Comparison of ENCODE assay signal across 1 cellular context in the genomic region with DNA sequence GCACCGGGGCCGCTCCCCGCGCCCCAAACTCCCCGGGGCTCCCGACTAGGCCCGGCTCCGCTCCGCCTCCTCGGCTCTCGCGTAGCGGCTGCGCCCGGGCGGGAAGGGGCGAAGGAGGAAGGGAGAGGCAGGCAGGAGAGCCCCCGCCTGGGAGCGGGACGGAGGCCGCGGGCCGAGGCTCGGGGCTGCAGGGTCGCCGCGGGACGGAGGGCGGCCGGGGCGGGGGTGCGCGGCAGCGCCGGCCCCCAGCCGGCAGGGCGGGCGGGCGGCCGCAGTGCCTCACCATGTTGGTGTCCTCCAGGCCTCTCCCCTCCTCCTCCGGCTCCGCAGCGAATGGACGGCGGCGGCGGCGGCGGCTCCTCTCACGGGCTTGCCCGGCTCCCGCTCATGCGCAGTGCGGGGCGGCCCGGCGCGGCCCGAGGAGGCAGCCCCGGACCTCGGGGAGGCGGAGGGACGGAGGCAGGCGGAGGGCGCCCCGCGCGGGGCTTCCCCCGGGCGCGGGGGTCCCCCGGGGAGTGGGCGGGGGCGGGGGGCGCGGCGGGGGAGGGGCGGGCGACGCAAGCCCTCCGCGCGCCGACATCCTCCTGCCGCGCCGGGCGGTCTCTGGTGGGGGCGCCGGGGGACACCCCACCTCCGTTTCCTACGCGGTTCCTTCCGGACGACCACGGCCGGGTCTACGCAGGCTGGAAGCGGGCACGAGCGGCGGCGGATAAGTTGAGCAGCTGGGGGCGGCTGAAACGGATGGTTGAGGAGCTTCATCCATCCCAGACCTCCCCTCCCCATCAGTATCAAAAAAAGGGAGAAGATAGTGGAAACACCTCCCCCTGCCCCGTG.
A peak's percentile ranks its signal among the peaks of the same experiment; 100 is the strongest.
TF ChIP-seq lines count a peak whose summit lies in the region.

Gene DCUN1D1 (minus strand): TSS at position 335 of the 834 bp plus-strand sequence. CDS start 49 bp downstream, at position 286.

TF ChIP-seq in HEK293, 187 proteins besides CTCF, POLR2A, EP300 and RAD21 (continued from another document):
- TF ChIP-seq ZSCAN4 (tag by site-specific recombination; IDR thresholded peaks at IDR 0.05) (no peak), ZBTB7A (tag by site-specific recombination; IDR thresholded peaks at IDR 0.05; ENCODE audit: low read depth) (no peak), ZFP3 (tag by site-specific recombination; IDR thresholded peaks at IDR 0.05; ENCODE audit: low read depth) (no peak), ZNF449 (tag by site-specific recombination; IDR thresholded peaks at IDR 0.05) (no peak), GLIS1 (tag by site-specific recombination; IDR thresholded peaks at IDR 0.05) (peak; percentile 36; the same call in 1 of the 2 replicates), ZNF529 (tag by site-specific recombination; IDR thresholded peaks at IDR 0.05; ENCODE audit: insufficient replicate concordance) (no peak)
- TF ChIP-seq, protein P1, sequence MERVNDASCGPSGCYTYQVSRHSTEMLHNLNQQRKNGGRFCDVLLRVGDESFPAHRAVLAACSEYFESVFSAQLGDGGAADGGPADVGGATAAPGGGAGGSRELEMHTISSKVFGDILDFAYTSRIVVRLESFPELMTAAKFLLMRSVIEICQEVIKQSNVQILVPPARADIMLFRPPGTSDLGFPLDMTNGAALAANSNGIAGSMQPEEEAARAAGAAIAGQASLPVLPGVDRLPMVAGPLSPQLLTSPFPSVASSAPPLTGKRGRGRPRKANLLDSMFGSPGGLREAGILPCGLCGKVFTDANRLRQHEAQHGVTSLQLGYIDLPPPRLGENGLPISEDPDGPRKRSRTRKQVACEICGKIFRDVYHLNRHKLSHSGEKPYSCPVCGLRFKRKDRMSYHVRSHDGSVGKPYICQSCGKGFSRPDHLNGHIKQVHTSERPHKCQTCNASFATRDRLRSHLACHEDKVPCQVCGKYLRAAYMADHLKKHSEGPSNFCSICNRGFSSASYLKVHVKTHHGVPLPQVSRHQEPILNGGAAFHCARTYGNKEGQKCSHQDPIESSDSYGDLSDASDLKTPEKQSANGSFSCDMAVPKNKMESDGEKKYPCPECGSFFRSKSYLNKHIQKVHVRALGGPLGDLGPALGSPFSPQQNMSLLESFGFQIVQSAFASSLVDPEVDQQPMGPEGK (tag by site-specific recombination; IDR thresholded peaks at IDR 0.05) = peak; percentile 48; the same call in 1 of the 2 replicates
- TF ChIP-seq, protein P2, sequence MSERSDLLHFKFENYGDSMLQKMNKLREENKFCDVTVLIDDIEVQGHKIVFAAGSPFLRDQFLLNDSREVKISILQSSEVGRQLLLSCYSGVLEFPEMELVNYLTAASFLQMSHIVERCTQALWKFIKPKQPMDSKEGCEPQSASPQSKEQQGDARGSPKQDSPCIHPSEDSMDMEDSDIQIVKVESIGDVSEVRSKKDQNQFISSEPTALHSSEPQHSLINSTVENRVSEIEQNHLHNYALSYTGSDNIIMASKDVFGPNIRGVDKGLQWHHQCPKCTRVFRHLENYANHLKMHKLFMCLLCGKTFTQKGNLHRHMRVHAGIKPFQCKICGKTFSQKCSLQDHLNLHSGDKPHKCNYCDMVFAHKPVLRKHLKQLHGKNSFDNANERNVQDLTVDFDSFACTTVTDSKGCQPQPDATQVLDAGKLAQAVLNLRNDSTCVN (tag by site-specific recombination; optimal IDR thresholded peaks at IDR 0.05) = peak; percentile 41
- TF ChIP-seq, protein P3, sequence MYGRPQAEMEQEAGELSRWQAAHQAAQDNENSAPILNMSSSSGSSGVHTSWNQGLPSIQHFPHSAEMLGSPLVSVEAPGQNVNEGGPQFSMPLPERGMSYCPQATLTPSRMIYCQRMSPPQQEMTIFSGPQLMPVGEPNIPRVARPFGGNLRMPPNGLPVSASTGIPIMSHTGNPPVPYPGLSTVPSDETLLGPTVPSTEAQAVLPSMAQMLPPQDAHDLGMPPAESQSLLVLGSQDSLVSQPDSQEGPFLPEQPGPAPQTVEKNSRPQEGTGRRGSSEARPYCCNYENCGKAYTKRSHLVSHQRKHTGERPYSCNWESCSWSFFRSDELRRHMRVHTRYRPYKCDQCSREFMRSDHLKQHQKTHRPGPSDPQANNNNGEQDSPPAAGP (tag by site-specific recombination; IDR thresholded peaks at IDR 0.05) = no peak
- TF ChIP-seq, protein P4, sequence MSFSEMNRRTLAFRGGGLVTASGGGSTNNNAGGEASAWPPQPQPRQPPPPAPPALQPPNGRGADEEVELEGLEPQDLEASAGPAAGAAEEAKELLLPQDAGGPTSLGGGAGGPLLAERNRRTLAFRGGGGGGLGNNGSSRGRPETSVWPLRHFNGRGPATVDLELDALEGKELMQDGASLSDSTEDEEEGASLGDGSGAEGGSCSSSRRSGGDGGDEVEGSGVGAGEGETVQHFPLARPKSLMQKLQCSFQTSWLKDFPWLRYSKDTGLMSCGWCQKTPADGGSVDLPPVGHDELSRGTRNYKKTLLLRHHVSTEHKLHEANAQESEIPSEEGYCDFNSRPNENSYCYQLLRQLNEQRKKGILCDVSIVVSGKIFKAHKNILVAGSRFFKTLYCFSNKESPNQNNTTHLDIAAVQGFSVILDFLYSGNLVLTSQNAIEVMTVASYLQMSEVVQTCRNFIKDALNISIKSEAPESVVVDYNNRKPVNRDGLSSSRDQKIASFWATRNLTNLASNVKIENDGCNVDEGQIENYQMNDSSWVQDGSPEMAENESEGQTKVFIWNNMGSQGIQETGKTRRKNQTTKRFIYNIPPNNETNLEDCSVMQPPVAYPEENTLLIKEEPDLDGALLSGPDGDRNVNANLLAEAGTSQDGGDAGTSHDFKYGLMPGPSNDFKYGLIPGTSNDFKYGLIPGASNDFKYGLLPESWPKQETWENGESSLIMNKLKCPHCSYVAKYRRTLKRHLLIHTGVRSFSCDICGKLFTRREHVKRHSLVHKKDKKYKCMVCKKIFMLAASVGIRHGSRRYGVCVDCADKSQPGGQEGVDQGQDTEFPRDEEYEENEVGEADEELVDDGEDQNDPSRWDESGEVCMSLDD (tag by site-specific recombination; IDR thresholded peaks at IDR 0.05) = no peak
